ENCODE assay signal across 23 cellular contexts in genomic region chr3:41249318-41249717, GRCh38. TPM values are rescaled to one million over a fixed set of nuclear protein-coding genes. Genes with fewer than 3 reads are reported as not detected.
DNase-seq lines count a peak whose midpoint lies in the region; ATAC-seq and TF ChIP-seq lines count a peak whose summit lies in the region.
"Had no signal": no experiment of that assay in that cellular context is flagged by ENCODE, and none has a peak within 500 bp of the region (broad histone marks: within the 10 kb centered on the region; RNA-seq: fewer than 3 reads in every experiment).

No MANE protein-coding gene starts in this region.

- no peak overlapping the region for H4K91ac ChIP-seq in neuronal stem cell (ENCODE audit: low read depth, low read length, poor library complexity)

- H2BK120ac ChIP-seq in neuronal stem cell (ENCODE audit: low read depth, low read length) = no peak overlapping the region

- no peak overlapping the region for H3K14ac ChIP-seq in neuronal stem cell (ENCODE audit: low read length)

- H3K4me1 ChIP-seq in HEK293 (ENCODE audit: control insufficient read depth, insufficient read depth, low read length) (no peaks in the 10 kb centered on the region), neuronal stem cell (ENCODE audit: control insufficient read depth in 2 of 2, insufficient read depth in 1 of 2, low read depth in 1 of 2, low read length in 2 of 2) (peaks cover 0 to 7% of the 10 kb centered on the region in 2 donors)
- H3K4me1 ChIP-seq: BE2C had no signal

- TF ChIP-seq CTCF in HEK293 (tag by site-specific recombination; IDR thresholded peaks at IDR 0.05) (no peak), RWPE1 (conservative IDR thresholded peaks at IDR 0.05; ENCODE audit: low read depth) (no peak), omental fat pad (IDR thresholded peaks at IDR 0.05) (no peak)

- peak overlapping the region; percentile 74 for H3K23ac ChIP-seq in neuronal stem cell (ENCODE audit: low read depth, low read length, poor library complexity)

- ATAC-seq in T-helper 17 cell (no peak), omental fat pad (ENCODE audit: low FRiP score) (no peak), Right ventricle myocardium superior (ENCODE audit: poor library complexity) (no peak), GM21825 (IDR thresholded peaks at IDR 0.05; ENCODE audit: unreplicated experiment) (no peak)

- H3K9me3 ChIP-seq in HEK293 (ENCODE audit: control insufficient read depth, insufficient read depth, low read depth, low read length) (no peaks in the 10 kb centered on the region), T-helper 17 cell (ENCODE audit: control insufficient read depth, low read length, poor library complexity, severe bottlenecking) (no peaks in the 10 kb centered on the region), neuronal stem cell (replicated peaks in 1 of 2; ENCODE audit: control insufficient read depth in 2 of 2, insufficient read depth in 1 of 2, low read depth in 1 of 2, low read length in 2 of 2) (peaks cover 0 to 4% of the 10 kb centered on the region in 2 donors)
- H3K9me3 ChIP-seq: BE2C had no signal

- no peak for DNase-seq in T-helper 17 cell
- DNase-seq in kidney tubule cell (ENCODE audit: low spot score) = peak; percentile 28
- DNase-seq in neuronal stem cell (ENCODE audit: low spot score) = no peak
- no peak for DNase-seq in RWPE1 (ENCODE audit: low spot score)
- DNase-seq in omental fat pad (ENCODE audit: low spot score) = no peak
- no peak for DNase-seq in Right ventricle myocardium superior
- DNase-seq: ACHN; BE2C; C1 segment of cervical spinal cord; CD4-positive, CD25-positive, alpha-beta regulatory T cell; CD8-positive, alpha-beta memory T cell; COR-L47; DMS 273 treated with DMSO at 0.1 percent for 48 hours; DMS53; DND-41; EL; GOT3; H9; KBM-7 had no signal

- H3K36me3 ChIP-seq in HEK293 (ENCODE audit: control insufficient read depth in 2 of 2, insufficient read depth in 1 of 2, low read length in 2 of 2) (peaks cover 0 to 5% of the 10 kb centered on the region in 2 experiments; a peak in 1 of 3 replicates), neuronal stem cell (replicated peaks in 1 of 2; ENCODE audit: control insufficient read depth in 2 of 2, insufficient read depth in 2 of 2, low read length in 2 of 2) (peaks cover 0 to 18% of the 10 kb centered on the region in 2 donors)
- H3K36me3 ChIP-seq: BE2C had no signal

- peak overlapping the region; percentile 36 for H3K4me3 Mint-ChIP-seq in T-helper 17 cell
- H3K4me3 Mint-ChIP-seq: CD4-positive, CD25-positive, alpha-beta regulatory T cell; CD8-positive, alpha-beta memory T cell; H9; IgD-negative memory B cell had no signal

- no peak overlapping the region for H4K8ac ChIP-seq in neuronal stem cell (ENCODE audit: low read depth, low read length)

- H3K4me3 ChIP-seq in HEK293 (ENCODE audit: low read depth, low read length) = no peak overlapping the region
- no peak overlapping the region for H3K4me3 ChIP-seq in neuronal stem cell (ENCODE audit: low read length in 2 of 2)
- H3K4me3 ChIP-seq: GM12878 had no signal

- no CpG with 5 or more reads among the region's 3 CpGs for WGBS in neuronal stem cell (ENCODE audit: extremely low coverage in 2 of 2, insufficient read length in 2 of 2, insufficient replicate concordance in 1 of 2), 2 donors

- H3K9ac ChIP-seq in neuronal stem cell (ENCODE audit: low read depth, low read length, poor library complexity) = no peak overlapping the region

- H2AFZ ChIP-seq in neuronal stem cell (ENCODE audit: low read length) = no peak overlapping the region

- H2BK12ac ChIP-seq in neuronal stem cell (ENCODE audit: low read length) = no peak overlapping the region

- peaks cover 2% of the 10 kb centered on the region for H3K36me3 Mint-ChIP-seq in T-helper 17 cell (ENCODE audit: low read depth)

- H3K27me3 ChIP-seq in neuronal stem cell (ENCODE audit: control insufficient read depth in 3 of 3, insufficient read depth in 3 of 3, low read depth in 1 of 3, low read length in 3 of 3) = no peaks in the 10 kb centered on the region
- H3K27me3 ChIP-seq: BE2C had no signal

- POLR2A ChIA-PET in HEK293 (lab: Yijun Ruan, JAX) = no interaction called here
- POLR2A ChIA-PET in RWPE1 (lab: Yijun Ruan, JAX; ENCODE audit: low non-redundant PET) = no interaction called here

- H3K4me2 ChIP-seq in neuronal stem cell (ENCODE audit: insufficient read depth, low read length, poor library complexity, severe bottlenecking) = no peak overlapping the region

- no peaks in the 10 kb centered on the region for H3K27me3 Mint-ChIP-seq in T-helper 17 cell
- H3K27me3 Mint-ChIP-seq: CD8-positive, alpha-beta memory T cell; IgD-negative memory B cell had no signal

- no peak overlapping the region for H3K27ac Mint-ChIP-seq in T-helper 17 cell
- H3K27ac Mint-ChIP-seq: CD4-positive, CD25-positive, alpha-beta regulatory T cell; CD8-positive, alpha-beta memory T cell; H9 had no signal

- no peaks in the 10 kb centered on the region for H3K4me1 Mint-ChIP-seq in T-helper 17 cell
- H3K4me1 Mint-ChIP-seq: CD4-positive, CD25-positive, alpha-beta regulatory T cell; CD8-positive, alpha-beta memory T cell had no signal

- intact Hi-C loops in Right ventricle myocardium superior (cut with DNase I) = no loop called here

- peak overlapping the region; percentile 73 for H3K18ac ChIP-seq in neuronal stem cell (ENCODE audit: low read length)

- H2BK15ac ChIP-seq in neuronal stem cell (ENCODE audit: low read length) = no peak overlapping the region

- CTCF ChIA-PET in HEK293 (lab: Yijun Ruan, JAX) (no interaction called here), RWPE1 (lab: Yijun Ruan, JAX) (no interaction called here)

- H3K27ac ChIP-seq in HEK293 (ENCODE audit: extremely low read depth, low read depth, low read length) (no peak overlapping the region), neuronal stem cell (replicated peaks; ENCODE audit: low read length) (no peak overlapping the region), RWPE1 (no peak overlapping the region)

- no peaks in the 10 kb centered on the region for H3K79me1 ChIP-seq in neuronal stem cell (ENCODE audit: low read depth, low read length)

- no peak overlapping the region for H3K4ac ChIP-seq in neuronal stem cell (ENCODE audit: low read length)

- no peak overlapping the region for H2BK5ac ChIP-seq in neuronal stem cell (ENCODE audit: low read length)

- H2AK5ac ChIP-seq in neuronal stem cell (ENCODE audit: low read depth, low read length) = peak overlapping the region; percentile 81

TF ChIP-seq in HEK293, 187 proteins besides CTCF, POLR2A, EP300 and RAD21:
- 0 out of 2 replicates have a peak, but pooled peaks have one; percentile 21 for TF ChIP-seq ZIC2 (tag by site-specific recombination; IDR thresholded peaks at IDR 0.05)
- TF ChIP-seq ZXDB (tag by site-specific recombination; IDR thresholded peaks at IDR 0.05) = no peak

RNA-seq across cellular contexts. Expression of gene CTNNB1, which starts 50.0 kb away (rescaled TPM):
- total RNA-seq in T-helper 17 cell = 100 to 1,000 TPM; 161 to 177 TPM
- polyA plus RNA-seq in neuronal stem cell (2013, experiment 1 of 2) = 337 TPM
- 331 TPM for polyA plus RNA-seq in neuronal stem cell (2013, experiment 2 of 2)
- total RNA-seq in omental fat pad = 100 to 1,000 TPM; 379 to 659 (median 437) TPM
- total RNA-seq in Right ventricle myocardium superior = 152 TPM
